In genomic region chr2:85753525-85754312, GRCh38 we compare ENCODE assay signal across 8 cellular contexts.
DNase-seq lines count a peak whose midpoint lies in the region; ATAC-seq and TF ChIP-seq lines count a peak whose summit lies in the region.

Gene ATOH8, plus strand, starts transcription at chr2:85753991. Its CDS starts 199 bp downstream, at chr2:85754190.

- H3K27me3 ChIP-seq in HAP-1 (ENCODE audit: low read depth) = peaks cover 54% of the 10 kb centered on the region

- no peak within 1 kb of the TSS for H3K27ac Mint-ChIP-seq in central memory CD8-positive, alpha-beta T cell (ENCODE audit: low read depth)

- in situ Hi-C loops in HAP-1 (cut with MboI; ENCODE audit: low sequenced_read_pairs) = no loop called here

- H3K9me3 Mint-ChIP-seq in central memory CD8-positive, alpha-beta T cell = no peaks in the 10 kb centered on the region

- ATAC-seq in central memory CD8-positive, alpha-beta T cell (replicated peaks; ENCODE audit: extremely low read depth, poor library complexity, severe bottlenecking) = no peak
- no peak for ATAC-seq in GM21515 (IDR thresholded peaks at IDR 0.05; ENCODE audit: unreplicated experiment)

- H3K4me3 ChIP-seq in HAP-1 = peak within 1 kb of the TSS; percentile 23
- peak within 1 kb of the TSS; percentile 80 for H3K4me3 ChIP-seq in skeletal muscle cell (ENCODE audit: low read depth, low read length)

- no peaks in the 10 kb centered on the region for H3K36me3 ChIP-seq in HAP-1 (replicated peaks)

- H3K36me3 Mint-ChIP-seq in central memory CD8-positive, alpha-beta T cell (ENCODE audit: insufficient read depth) = peaks cover 2% of the 10 kb centered on the region

- no peaks in the 10 kb centered on the region for H3K4me1 ChIP-seq in HAP-1

- no peaks in the 10 kb centered on the region for H3K9me3 ChIP-seq in HAP-1

- CTCF ChIA-PET in RWPE1 (lab: Yijun Ruan, JAX) = interaction anchor here (0.9 to 5.5 kb wide), 7 partner anchors 10 to 61 kb away, joined by 3 to 40 read pairs (median 4); no protein-coding TSS in a partner anchor

- H3K27ac ChIP-seq in RWPE1 = peak within 1 kb of the TSS; percentile 10; the same call in 1 of the 2 replicates

- peak in 10 of 14 donors; percentile 35 to 80 (median 60) for DNase-seq in C1 segment of cervical spinal cord (lab: John Stamatoyannopoulos, UW)
- DNase-seq in HAP-1 (ENCODE audit: low spot score in 2 of 2) = peak in 1 of 2 experiments; percentile 39
- DNase-seq in RWPE1 (ENCODE audit: low spot score) = no peak
- no peak for DNase-seq in central memory CD8-positive, alpha-beta T cell (ENCODE audit: low spot score in 2 of 2)
- DNase-seq in islet precursor cell = peak; percentile 76
- no peak for DNase-seq in skeletal muscle cell (ENCODE audit: low read depth)
- no peak for DNase-seq in GM19240 (ENCODE audit: insufficient read length, low spot score)

- peaks cover 19% of the 10 kb centered on the region for H3K4me1 Mint-ChIP-seq in central memory CD8-positive, alpha-beta T cell

- POLR2A ChIA-PET in RWPE1 (lab: Yijun Ruan, JAX; ENCODE audit: low non-redundant PET) = no interaction called here

- peaks cover 84% of the 10 kb centered on the region for H3K27me3 Mint-ChIP-seq in central memory CD8-positive, alpha-beta T cell

- H3K4me3 Mint-ChIP-seq in central memory CD8-positive, alpha-beta T cell = peak within 1 kb of the TSS; percentile 76

- TF ChIP-seq CTCF in RWPE1 (conservative IDR thresholded peaks at IDR 0.05; ENCODE audit: low read depth) = no peak

Comparison
In these comparisons a context has a peak if more than half of its experiments do, and no peak if none do; other contexts are left out.
1. DNase-seq: peak in C1 segment of cervical spinal cord (10 of 14) and islet precursor cell (single experiment); none in RWPE1 (single experiment), central memory CD8-positive, alpha-beta T cell (0 of 2), skeletal muscle cell (single experiment) and GM19240 (single experiment).